23 cellular contexts compared by ENCODE assay signal in genomic region chrX:117919755-117920154, GRCh38.
A peak's percentile ranks its signal among the peaks of the same experiment; 100 is the strongest.
DNase-seq lines count a peak whose midpoint lies in the region; FAIRE-seq and TF ChIP-seq lines count a peak whose summit lies in the region.
"Had no signal": no experiment of that assay in that cellular context is flagged by ENCODE, and none has a peak within 500 bp of the region (broad histone marks: within the 10 kb centered on the region; RNA-seq: fewer than 3 reads in every experiment).

No MANE protein-coding gene starts in this region.

- H3K4me3 ChIP-seq in astrocyte (ENCODE audit: insufficient read depth, low read depth, low read length) (no peak overlapping the region), small intestine (ENCODE audit: low read depth in 1 of 2, low read length in 2 of 2) (no peak overlapping the region)
- H3K4me3 ChIP-seq: BLaER1 treated with 17β-estradiol and CSF1 and Interleukin-3, amounts not matched to agents 10 nM and 100 nM had no signal

- DNase-seq in NOMO-1 treated with DMSO at 0.1 percent for 48 hours (lab: John Stamatoyannopoulos, UW; ENCODE audit: unreplicated experiment) (peak; percentile 8), NOMO-1 treated with dmso at 0.1 percent for 144 hours (lab: John Stamatoyannopoulos, UW; ENCODE audit: unreplicated experiment) (no peak), MV-4-11 (lab: John Stamatoyannopoulos, UW) (peak; percentile 51), astrocyte (ENCODE audit: low read depth) (no peak), small intestine (no peak), DMS 273 (lab: John Stamatoyannopoulos, UW; ENCODE audit: unreplicated experiment) (no peak)
- DNase-seq in activated CD4-positive, alpha-beta T cell treated with anti-CD3 and anti-CD28 coated beads, Interleukin-2, amount 10 ng/mL, durations not matched to agents 24 days and 14 days: no peak
- DNase-seq: 8988T; Calu3; CD8-positive, alpha-beta T cell; DMS 273 treated with DMSO at 0.1 percent for 48 hours; DMS53; DND-41; EL; GOT3; H7; HFFc6; IMR-90 had no signal

- H3K9ac ChIP-seq in astrocyte (ENCODE audit: low read length): no peak overlapping the region
- H3K9ac ChIP-seq: BLaER1 treated with 17β-estradiol and CSF1 and Interleukin-3, amounts not matched to agents 10 nM and 100 nM had no signal

- no peaks in the 10 kb centered on the region for H3K27me3 Mint-ChIP-seq in astrocyte (ENCODE audit: low read depth, unreplicated experiment)
- H3K27me3 Mint-ChIP-seq in activated CD4-positive, alpha-beta T cell treated with anti-CD3 and anti-CD28 coated beads, Interleukin-2, amount 10 ng/mL, durations not matched to agents 24 days and 14 days: no peaks in the 10 kb centered on the region
- H3K27me3 Mint-ChIP-seq: B cell had no signal

- H3K79me2 ChIP-seq in astrocyte (ENCODE audit: insufficient read depth, low read length): no peaks in the 10 kb centered on the region

- H3K4me1 ChIP-seq in astrocyte (ENCODE audit: insufficient read depth, low read length) (no peaks in the 10 kb centered on the region), small intestine (ENCODE audit: control insufficient read depth in 2 of 2, insufficient read depth in 1 of 2, low read depth in 1 of 2, low read length in 1 of 2) (no peaks in the 10 kb centered on the region)
- H3K4me1 ChIP-seq: BLaER1 treated with 17β-estradiol and CSF1 and Interleukin-3, amounts not matched to agents 10 nM and 100 nM had no signal

- H3K9me3 Mint-ChIP-seq in astrocyte (ENCODE audit: unreplicated experiment): no peaks in the 10 kb centered on the region
- no peaks in the 10 kb centered on the region for H3K9me3 Mint-ChIP-seq in activated CD4-positive, alpha-beta T cell treated with anti-CD3 and anti-CD28 coated beads, Interleukin-2, amount 10 ng/mL, durations not matched to agents 24 days and 14 days
- H3K9me3 Mint-ChIP-seq: CD8-positive, alpha-beta T cell; HFFc6 had no signal

- peak; percentile 92 for FAIRE-seq in astrocyte (lab: Jason Lieb, UNC)
- no peak for FAIRE-seq in small intestine (lab: Jason Lieb, UNC)
- FAIRE-seq: GM12892, GM18507, HTR-8/SVneo had no signal

- 69 to 86% (median 86%) methylated on average over 1 of the region's 1 CpG for WGBS in small intestine, 3 donors

- H3K27me3 ChIP-seq in astrocyte (ENCODE audit: insufficient read depth, low read length) (no peaks in the 10 kb centered on the region), small intestine (ENCODE audit: control insufficient read depth in 2 of 2, insufficient read depth in 2 of 2, low read length in 2 of 2) (no peaks in the 10 kb centered on the region)
- H3K27me3 ChIP-seq: BLaER1 treated with 17β-estradiol and CSF1 and Interleukin-3, amounts not matched to agents 10 nM and 100 nM had no signal

- intact Hi-C loops in activated CD4-positive, alpha-beta T cell treated with anti-CD3 and anti-CD28 coated beads, Interleukin-2, amount 10 ng/mL, durations not matched to agents 24 days and 14 days (cut with micrococcal nuclease): no loop called here

- no peaks in the 10 kb centered on the region for H3K4me1 Mint-ChIP-seq in astrocyte (ENCODE audit: low read depth, unreplicated experiment)
- H3K4me1 Mint-ChIP-seq in activated CD4-positive, alpha-beta T cell treated with anti-CD3 and anti-CD28 coated beads, Interleukin-2, amount 10 ng/mL, durations not matched to agents 24 days and 14 days: no peaks in the 10 kb centered on the region
- H3K4me1 Mint-ChIP-seq: B cell had no signal

- H3K36me3 Mint-ChIP-seq in astrocyte (ENCODE audit: low read depth, unreplicated experiment): no peaks in the 10 kb centered on the region
- no peaks in the 10 kb centered on the region for H3K36me3 Mint-ChIP-seq in activated CD4-positive, alpha-beta T cell treated with anti-CD3 and anti-CD28 coated beads, Interleukin-2, amount 10 ng/mL, durations not matched to agents 24 days and 14 days (ENCODE audit: low read depth)
- H3K36me3 Mint-ChIP-seq: CD8-positive, alpha-beta T cell had no signal

- H4K20me1 ChIP-seq in astrocyte (ENCODE audit: insufficient read depth, low read length): no peaks in the 10 kb centered on the region
- H4K20me1 ChIP-seq: BLaER1 treated with 17β-estradiol and CSF1 and Interleukin-3, amounts not matched to agents 10 nM and 100 nM had no signal

- H3K27ac Mint-ChIP-seq in astrocyte (ENCODE audit: unreplicated experiment): no peak overlapping the region
- H3K27ac Mint-ChIP-seq in activated CD4-positive, alpha-beta T cell treated with anti-CD3 and anti-CD28 coated beads, Interleukin-2, amount 10 ng/mL, durations not matched to agents 24 days and 14 days: no peak overlapping the region
- H3K27ac Mint-ChIP-seq: B cell; CD8-positive, alpha-beta T cell; HFFc6 had no signal

- no peaks in the 10 kb centered on the region for H3K36me3 ChIP-seq in astrocyte (ENCODE audit: insufficient read depth, low read length)
- H3K36me3 ChIP-seq in small intestine (ENCODE audit: control insufficient read depth in 2 of 2, insufficient read depth in 2 of 2, low read length in 2 of 2): no peaks in the 10 kb centered on the region
- H3K36me3 ChIP-seq: BLaER1 treated with 17β-estradiol and CSF1 and Interleukin-3, amounts not matched to agents 10 nM and 100 nM had no signal

- H3K27ac ChIP-seq in astrocyte (ENCODE audit: low read depth, low read length) (no peak overlapping the region), small intestine (ENCODE audit: low read depth in 1 of 2, low read length in 1 of 2) (no peak overlapping the region)
- H3K27ac ChIP-seq: BLaER1 treated with 17β-estradiol and CSF1 and Interleukin-3, amounts not matched to agents 10 nM and 100 nM had no signal

- no peak overlapping the region for H3K4me3 Mint-ChIP-seq in astrocyte (ENCODE audit: unreplicated experiment)
- H3K4me3 Mint-ChIP-seq in activated CD4-positive, alpha-beta T cell treated with anti-CD3 and anti-CD28 coated beads, Interleukin-2, amount 10 ng/mL, durations not matched to agents 24 days and 14 days: no peak overlapping the region
- H3K4me3 Mint-ChIP-seq: B cell; CD8-positive, alpha-beta T cell; HFFc6 had no signal

- H2AFZ ChIP-seq in astrocyte (ENCODE audit: low read depth, low read length): no peak overlapping the region

- no peak overlapping the region for H3K4me2 ChIP-seq in astrocyte (ENCODE audit: low read length)
- H3K4me2 ChIP-seq: BLaER1 treated with 17β-estradiol and CSF1 and Interleukin-3, amounts not matched to agents 10 nM and 100 nM had no signal

- H3K9me3 ChIP-seq in astrocyte (ENCODE audit: insufficient read depth, low read depth, low read length): no peaks in the 10 kb centered on the region
- no peaks in the 10 kb centered on the region for H3K9me3 ChIP-seq in small intestine (ENCODE audit: control insufficient read depth, low read depth)
- H3K9me3 ChIP-seq: BLaER1 treated with 17β-estradiol and CSF1 and Interleukin-3, amounts not matched to agents 10 nM and 100 nM had no signal

- no peak for TF ChIP-seq CTCF in astrocyte (IDR thresholded peaks at IDR 0.05; ENCODE audit: insufficient read depth, low read depth, low read length)

Comparison
In these comparisons a context has a peak if more than half of its experiments do, and no peak if none do; other contexts are left out.
1. DNase-seq: peak in NOMO-1 treated with DMSO at 0.1 percent for 48 hours (single experiment) and MV-4-11 (single experiment); none in NOMO-1 treated with dmso at 0.1 percent for 144 hours (single experiment), astrocyte (single experiment), small intestine (single experiment), DMS 273 (single experiment) and activated CD4-positive, alpha-beta T cell treated with anti-CD3 and anti-CD28 coated beads, Interleukin-2, amount 10 ng/mL, durations not matched to agents 24 days and 14 days (single experiment).